25 cellular contexts compared by ENCODE assay signal in the genomic region with DNA sequence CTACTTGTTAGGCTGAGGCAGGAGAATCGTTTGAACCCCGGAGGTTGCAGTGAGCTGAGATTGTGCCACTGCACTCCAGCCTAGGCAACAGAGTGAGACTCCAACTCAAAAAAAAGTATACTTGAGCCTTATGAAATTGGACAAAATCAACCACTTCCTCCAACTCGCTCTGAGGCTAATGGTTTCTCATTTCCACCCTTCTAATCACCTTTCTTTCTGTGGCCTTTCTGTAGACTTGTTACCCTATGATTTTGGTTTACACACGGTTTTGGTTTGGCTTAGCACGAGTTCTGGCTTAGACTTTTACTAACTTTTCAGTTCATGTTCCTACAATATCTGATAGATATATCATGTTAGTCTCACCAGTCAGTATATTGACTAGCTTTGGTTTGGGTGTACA.
"Had no signal": no experiment of that assay in that cellular context is flagged by ENCODE, and none has a peak within 500 bp of the region (broad histone marks: within the 10 kb centered on the region; RNA-seq: fewer than 3 reads in every experiment).

No MANE protein-coding gene starts in this region.

- FAIRE-seq: keratinocyte had no signal

- DNase-seq: activated B cell treated with CpG ODN at 0.5 μM for 24 hours; activated CD8-positive, alpha-beta memory T cell treated with anti-CD3 and anti-CD28 coated beads for 24 hours; activated effector memory CD4-positive, alpha-beta T cell treated with anti-CD3 and anti-CD28 coated beads, Interleukin-2, amount 50 U/mL, for 16 hours; activated naive CD4-positive, alpha-beta T cell treated with anti-CD3 and anti-CD28 coated beads for 36 hours; activated naive CD8-positive, alpha-beta T cell treated with anti-CD3 and anti-CD28 coated beads for 36 hours; adrenal gland; aorta; cortex of kidney; effector memory CD8-positive, alpha-beta T cell; erythroblast; gastrocnemius medialis; glutamatergic neuron; left cardiac atrium; left ventricle myocardium superior; mucosa of descending colon; nephron progenitor cell; right lobe of liver; stimulated activated CD4-positive, alpha-beta T cell treated with anti-CD3 and anti-CD28 coated beads, Interleukin-12 subunit alpha, Interleukin-12 subunit beta, amount 100 ng/mL, for 4 hours; stimulated activated CD4-positive, alpha-beta T cell treated with anti-CD3 and anti-CD28 coated beads, Interleukin-4, amount 100 ng/mL, for 1 hour; stimulated activated naive CD8-positive, alpha-beta T cell treated with anti-CD3 and anti-CD28 coated beads, Interleukin-15, Interleukin-2, amounts not matched to agents 100 U/mL and 50 U/mL, for 24 hours; testis; transverse colon had no signal

- H3K27ac Mint-ChIP-seq: activated B cell treated with CpG ODN at 0.5 μM for 24 hours; activated naive CD4-positive, alpha-beta T cell treated with anti-CD3 and anti-CD28 coated beads for 36 hours; activated naive CD8-positive, alpha-beta T cell treated with anti-CD3 and anti-CD28 coated beads for 36 hours; brain; effector memory CD8-positive, alpha-beta T cell; nephron progenitor cell; progenitor cell of endocrine pancreas had no signal

- H3K27me3 Mint-ChIP-seq: activated B cell treated with CpG ODN at 0.5 μM for 24 hours; activated naive CD8-positive, alpha-beta T cell treated with anti-CD3 and anti-CD28 coated beads for 36 hours; brain; effector memory CD8-positive, alpha-beta T cell; progenitor cell of endocrine pancreas had no signal

- H3K4me3 Mint-ChIP-seq: activated B cell treated with CpG ODN at 0.5 μM for 24 hours; activated naive CD4-positive, alpha-beta T cell treated with anti-CD3 and anti-CD28 coated beads for 36 hours; activated naive CD8-positive, alpha-beta T cell treated with anti-CD3 and anti-CD28 coated beads for 36 hours; brain; effector memory CD8-positive, alpha-beta T cell; nephron progenitor cell had no signal

- H3K9me3 Mint-ChIP-seq: activated B cell treated with CpG ODN at 0.5 μM for 24 hours; activated naive CD4-positive, alpha-beta T cell treated with anti-CD3 and anti-CD28 coated beads for 36 hours; activated naive CD8-positive, alpha-beta T cell treated with anti-CD3 and anti-CD28 coated beads for 36 hours; brain; effector memory CD8-positive, alpha-beta T cell; nephron progenitor cell had no signal

- H3K4me1 Mint-ChIP-seq: activated B cell treated with CpG ODN at 0.5 μM for 24 hours; activated naive CD8-positive, alpha-beta T cell treated with anti-CD3 and anti-CD28 coated beads for 36 hours; brain; nephron progenitor cell had no signal

- H3K36me3 Mint-ChIP-seq: brain had no signal

- ATAC-seq: effector memory CD8-positive, alpha-beta T cell; gastrocnemius medialis; left cardiac atrium; left ventricle myocardium superior; mucosa of descending colon; right lobe of liver; stimulated activated naive CD8-positive, alpha-beta T cell treated with anti-CD3 and anti-CD28 coated beads, Interleukin-15, Interleukin-2, amounts not matched to agents 100 U/mL and 50 U/mL, for 24 hours had no signal
